Comparison of ENCODE assay signal across 16 cellular contexts in the genomic region with DNA sequence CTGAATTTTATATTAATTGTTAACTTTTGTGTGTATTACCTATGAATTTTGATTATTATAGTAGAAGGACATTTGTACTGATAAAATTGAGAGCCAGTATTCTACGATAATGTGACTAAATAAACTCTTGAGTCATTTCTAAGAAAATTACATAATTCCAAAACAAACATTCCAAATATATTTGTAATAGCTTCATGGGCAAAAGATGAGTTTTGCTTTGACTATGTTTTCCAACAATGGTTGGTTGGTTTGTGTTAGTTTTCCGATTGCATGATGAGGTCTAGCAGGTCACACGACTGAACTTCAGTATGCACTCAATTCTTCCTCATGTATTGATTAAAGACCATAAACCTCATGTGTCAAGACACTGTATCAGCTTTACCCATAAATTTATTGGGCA.
DNase-seq lines count a peak whose midpoint lies in the region; ATAC-seq, FAIRE-seq and TF ChIP-seq lines count a peak whose summit lies in the region.
"Had no signal": no experiment of that assay in that cellular context is flagged by ENCODE, and none has a peak within 500 bp of the region (broad histone marks: within the 10 kb centered on the region; RNA-seq: fewer than 3 reads in every experiment).

No MANE protein-coding gene starts in this region.

- TF ChIP-seq CTCF in brain microvascular endothelial cell (IDR thresholded peaks at IDR 0.05; ENCODE audit: low read depth, low read length, missing control alignments) (no peak), gastroesophageal sphincter (IDR thresholded peaks at IDR 0.05) (no peak)

- WGBS in gastroesophageal sphincter (ENCODE audit: low coverage in 1 of 2), 2 donors = 62 to 77% methylated on average over 3 of the region's 3 CpGs

- CTCF ChIA-PET in activated CD4-positive, alpha-beta memory T cell treated with anti-CD3 and anti-CD28 coated beads, Interleukin-2, amount 10 ng/mL, durations not matched to agents 7 days and 5 days (lab: Charles Lee) = no interaction called here

- POLR2A ChIA-PET in activated CD4-positive, alpha-beta memory T cell treated with anti-CD3 and anti-CD28 coated beads, Interleukin-2, amount 10 ng/mL, durations not matched to agents 7 days and 5 days (lab: Charles Lee) = no interaction called here

- no peaks in the 10 kb centered on the region for H3K9me3 Mint-ChIP-seq in activated CD4-positive, alpha-beta memory T cell treated with anti-CD3 and anti-CD28 coated beads, Interleukin-2, amount 10 ng/mL, durations not matched to agents 7 days and 5 days
- no peaks in the 10 kb centered on the region for H3K9me3 Mint-ChIP-seq in activated CD4-positive, alpha-beta T cell treated with anti-CD3 and anti-CD28 coated beads, Interleukin-2, amount 10 ng/mL, durations not matched to agents 24 days and 14 days
- H3K9me3 Mint-ChIP-seq: CD8-positive, alpha-beta T cell; naive B cell had no signal

- no peak for TF ChIP-seq EP300 in gastroesophageal sphincter (IDR thresholded peaks at IDR 0.05)

- in situ Hi-C loops in brain microvascular endothelial cell (cut with HindIII; ENCODE audit: low pct_ligation_motif_present, low sequenced_read_pairs) = no loop called here

- H3K27me3 ChIP-seq in brain microvascular endothelial cell (replicated peaks) (no peaks in the 10 kb centered on the region), gastroesophageal sphincter (no peaks in the 10 kb centered on the region)
- H3K27me3 ChIP-seq: heart left ventricle, MG63, thyroid gland had no signal

- H3K27me3 Mint-ChIP-seq in activated CD4-positive, alpha-beta memory T cell treated with anti-CD3 and anti-CD28 coated beads, Interleukin-2, amount 10 ng/mL, durations not matched to agents 7 days and 5 days = no peaks in the 10 kb centered on the region
- H3K27me3 Mint-ChIP-seq in activated CD4-positive, alpha-beta T cell treated with anti-CD3 and anti-CD28 coated beads, Interleukin-2, amount 10 ng/mL, durations not matched to agents 24 days and 14 days = no peaks in the 10 kb centered on the region

- H3K4me3 Mint-ChIP-seq in activated CD4-positive, alpha-beta memory T cell treated with anti-CD3 and anti-CD28 coated beads, Interleukin-2, amount 10 ng/mL, durations not matched to agents 7 days and 5 days = no peak overlapping the region
- no peak overlapping the region for H3K4me3 Mint-ChIP-seq in activated CD4-positive, alpha-beta T cell treated with anti-CD3 and anti-CD28 coated beads, Interleukin-2, amount 10 ng/mL, durations not matched to agents 24 days and 14 days
- H3K4me3 Mint-ChIP-seq: CD8-positive, alpha-beta T cell; naive B cell had no signal

- no peak overlapping the region for H3K4me3 ChIP-seq in brain microvascular endothelial cell (ENCODE audit: low read depth, low read length)
- no peak overlapping the region for H3K4me3 ChIP-seq in gastroesophageal sphincter
- H3K4me3 ChIP-seq: heart left ventricle, MG63, thyroid gland had no signal

- H3K4me1 ChIP-seq in gastroesophageal sphincter = no peaks in the 10 kb centered on the region
- H3K4me1 ChIP-seq: thyroid gland had no signal

- intact Hi-C loops in activated CD4-positive, alpha-beta T cell treated with anti-CD3 and anti-CD28 coated beads, Interleukin-2, amount 10 ng/mL, durations not matched to agents 24 days and 14 days (cut with micrococcal nuclease) = no loop called here

- no peaks in the 10 kb centered on the region for H3K9me3 ChIP-seq in gastroesophageal sphincter
- H3K9me3 ChIP-seq: thyroid gland had no signal

- no peak overlapping the region for H3K27ac Mint-ChIP-seq in activated CD4-positive, alpha-beta memory T cell treated with anti-CD3 and anti-CD28 coated beads, Interleukin-2, amount 10 ng/mL, durations not matched to agents 7 days and 5 days
- no peak overlapping the region for H3K27ac Mint-ChIP-seq in activated CD4-positive, alpha-beta T cell treated with anti-CD3 and anti-CD28 coated beads, Interleukin-2, amount 10 ng/mL, durations not matched to agents 24 days and 14 days
- H3K27ac Mint-ChIP-seq: CD8-positive, alpha-beta T cell; naive B cell had no signal

- FAIRE-seq in HTR-8/SVneo (lab: Jason Lieb, UNC) = peak; percentile 95

- H3K27ac ChIP-seq in brain microvascular endothelial cell (peak overlapping the region; percentile 95), gastroesophageal sphincter (no peak overlapping the region)
- H3K27ac ChIP-seq: heart left ventricle, thyroid gland had no signal

- H3K36me3 Mint-ChIP-seq in activated CD4-positive, alpha-beta memory T cell treated with anti-CD3 and anti-CD28 coated beads, Interleukin-2, amount 10 ng/mL, durations not matched to agents 7 days and 5 days (ENCODE audit: low read depth) = no peaks in the 10 kb centered on the region
- H3K36me3 Mint-ChIP-seq in activated CD4-positive, alpha-beta T cell treated with anti-CD3 and anti-CD28 coated beads, Interleukin-2, amount 10 ng/mL, durations not matched to agents 24 days and 14 days (ENCODE audit: low read depth) = no peaks in the 10 kb centered on the region
- H3K36me3 Mint-ChIP-seq: CD8-positive, alpha-beta T cell; naive B cell had no signal

- H3K36me3 ChIP-seq in brain microvascular endothelial cell (replicated peaks) (no peaks in the 10 kb centered on the region), gastroesophageal sphincter (no peaks in the 10 kb centered on the region)
- H3K36me3 ChIP-seq: heart left ventricle, thyroid gland had no signal

- no peak for TF ChIP-seq POLR2A in gastroesophageal sphincter (IDR thresholded peaks at IDR 0.05)

- no peaks in the 10 kb centered on the region for H3K4me1 Mint-ChIP-seq in activated CD4-positive, alpha-beta memory T cell treated with anti-CD3 and anti-CD28 coated beads, Interleukin-2, amount 10 ng/mL, durations not matched to agents 7 days and 5 days
- peaks cover 2% of the 10 kb centered on the region for H3K4me1 Mint-ChIP-seq in activated CD4-positive, alpha-beta T cell treated with anti-CD3 and anti-CD28 coated beads, Interleukin-2, amount 10 ng/mL, durations not matched to agents 24 days and 14 days
- H3K4me1 Mint-ChIP-seq: naive B cell had no signal

- DNase-seq in HTR-8/SVneo (ENCODE audit: insufficient read length, low spot score) (peak; percentile 21), brain microvascular endothelial cell (peak; percentile 67), SIG-M5 treated with dmso at 0.1 percent for 504 hours (lab: John Stamatoyannopoulos, UW; ENCODE audit: unreplicated experiment) (no peak), NCI-H1436 (lab: John Stamatoyannopoulos, UW) (no peak)
- no peak for DNase-seq in activated CD4-positive, alpha-beta memory T cell treated with anti-CD3 and anti-CD28 coated beads, Interleukin-2, amount 10 ng/mL, durations not matched to agents 7 days and 5 days
- DNase-seq in activated CD4-positive, alpha-beta T cell treated with anti-CD3 and anti-CD28 coated beads, Interleukin-2, amount 10 ng/mL, durations not matched to agents 24 days and 14 days = no peak
- DNase-seq: activated CD8-positive, alpha-beta memory T cell treated with anti-CD3 and anti-CD28 coated beads for 24 hours; activated effector memory CD4-positive, alpha-beta T cell treated with Interleukin-2 at 50 U/mL for 16 hours; CD8-positive, alpha-beta T cell; effector memory CD4-positive, alpha-beta T cell; heart left ventricle; left cardiac atrium; MG63; naive B cell; thyroid gland had no signal

- ATAC-seq in gastroesophageal sphincter = peak; percentile 56
- ATAC-seq: CD8-positive, alpha-beta T cell had no signal

Comparison
In these comparisons a context has a peak if more than half of its experiments do, and no peak if none do; other contexts are left out.
1. DNase-seq: peak in HTR-8/SVneo (single experiment) and brain microvascular endothelial cell (single experiment); none in SIG-M5 treated with dmso at 0.1 percent for 504 hours (single experiment), activated CD4-positive, alpha-beta memory T cell treated with anti-CD3 and anti-CD28 coated beads, Interleukin-2, amount 10 ng/mL, durations not matched to agents 7 days and 5 days (single experiment), activated CD4-positive, alpha-beta T cell treated with anti-CD3 and anti-CD28 coated beads, Interleukin-2, amount 10 ng/mL, durations not matched to agents 24 days and 14 days (single experiment) and NCI-H1436 (single experiment).